ENCODE assay signal across 1 cellular context in the genomic region with DNA sequence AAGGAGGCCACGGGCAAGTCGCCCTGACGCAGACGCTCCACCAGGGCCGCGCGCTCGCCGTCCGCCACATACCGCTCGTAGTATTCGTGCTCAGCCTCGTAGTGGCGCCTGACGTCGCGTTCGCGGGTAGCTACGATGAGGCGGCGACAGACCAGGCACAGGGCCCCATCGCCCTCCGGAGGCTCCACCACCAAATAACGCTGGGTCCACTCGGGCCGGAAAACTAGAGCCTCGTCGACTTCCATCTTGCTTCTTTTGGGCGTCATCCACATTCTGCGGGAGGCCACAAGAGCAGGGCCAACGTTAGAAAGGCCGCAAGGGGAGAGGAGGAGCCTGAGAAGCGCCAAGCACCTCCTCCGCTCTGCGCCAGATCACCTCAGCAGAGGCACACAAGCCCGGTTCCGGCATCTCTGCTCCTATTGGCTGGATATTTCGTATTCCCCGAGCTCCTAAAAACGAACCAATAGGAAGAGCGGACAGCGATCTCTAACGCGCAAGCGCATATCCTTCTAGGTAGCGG.
A peak's percentile ranks its signal among the peaks of the same experiment; 100 is the strongest.
TF ChIP-seq lines count a peak whose summit lies in the region.

Gene EPM2AIP1 (minus strand): TSS at position 326 of the 520 bp plus-strand sequence. CDS start 54 bp downstream, at position 272.

TF ChIP-seq in HepG2, 621 proteins besides CTCF, POLR2A, EP300 and RAD21 (continued from another document and continues in another):
- peak; percentile 65 for TF ChIP-seq TARDBP (CRISPR knock-in tag; IDR thresholded peaks at IDR 0.05)
- no peak for TF ChIP-seq RXRA (CRISPR knock-in tag; IDR thresholded peaks at IDR 0.05)
- peak; percentile 71; the same call in 1 of the 2 replicates for TF ChIP-seq ZSCAN12 (CRISPR knock-in tag; IDR thresholded peaks at IDR 0.05)
- TF ChIP-seq HIVEP1 (CRISPR knock-in tag; IDR thresholded peaks at IDR 0.05), result no peak
- no peak; the same call in 1 of the 2 replicates for TF ChIP-seq KLF12 (CRISPR knock-in tag; IDR thresholded peaks at IDR 0.05; ENCODE audit: borderline replicate concordance)
- peak; percentile 58 for TF ChIP-seq TEAD3 (CRISPR knock-in tag; optimal IDR thresholded peaks at IDR 0.05; ENCODE audit: borderline replicate concordance)
- TF ChIP-seq ZNF619 (CRISPR knock-in tag; IDR thresholded peaks at IDR 0.05), result no peak
- no peak for TF ChIP-seq PATZ1 (CRISPR knock-in tag; IDR thresholded peaks at IDR 0.05)
- TF ChIP-seq ZBTB7B (CRISPR knock-in tag; IDR thresholded peaks at IDR 0.05), result peak; percentile 24; the same call in 1 of the 2 replicates
- TF ChIP-seq JUN (CRISPR knock-in tag; IDR thresholded peaks at IDR 0.05), result no peak
- TF ChIP-seq POGZ (CRISPR knock-in tag; IDR thresholded peaks at IDR 0.05), result no peak
- TF ChIP-seq BCLAF1 (IDR thresholded peaks at IDR 0.05), result no peak
- peak; percentile 91 for TF ChIP-seq ZNF30 (CRISPR knock-in tag; IDR thresholded peaks at IDR 0.05)
- 0 out of 2 replicates have a peak, but pooled peaks have one; percentile 45 for TF ChIP-seq ZNF557 (CRISPR knock-in tag; IDR thresholded peaks at IDR 0.05)
- TF ChIP-seq, protein P1, sequence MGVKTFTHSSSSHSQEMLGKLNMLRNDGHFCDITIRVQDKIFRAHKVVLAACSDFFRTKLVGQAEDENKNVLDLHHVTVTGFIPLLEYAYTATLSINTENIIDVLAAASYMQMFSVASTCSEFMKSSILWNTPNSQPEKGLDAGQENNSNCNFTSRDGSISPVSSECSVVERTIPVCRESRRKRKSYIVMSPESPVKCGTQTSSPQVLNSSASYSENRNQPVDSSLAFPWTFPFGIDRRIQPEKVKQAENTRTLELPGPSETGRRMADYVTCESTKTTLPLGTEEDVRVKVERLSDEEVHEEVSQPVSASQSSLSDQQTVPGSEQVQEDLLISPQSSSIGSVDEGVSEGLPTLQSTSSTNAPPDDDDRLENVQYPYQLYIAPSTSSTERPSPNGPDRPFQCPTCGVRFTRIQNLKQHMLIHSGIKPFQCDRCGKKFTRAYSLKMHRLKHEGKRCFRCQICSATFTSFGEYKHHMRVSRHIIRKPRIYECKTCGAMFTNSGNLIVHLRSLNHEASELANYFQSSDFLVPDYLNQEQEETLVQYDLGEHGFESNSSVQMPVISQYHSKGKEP (CRISPR knock-in tag; IDR thresholded peaks at IDR 0.05), result 0 out of 2 replicates have a peak, but pooled peaks have one; percentile 45
- no peak for TF ChIP-seq ZNF549 (CRISPR knock-in tag; IDR thresholded peaks at IDR 0.05)
- TF ChIP-seq GFI1 (CRISPR knock-in tag; IDR thresholded peaks at IDR 0.05; ENCODE audit: borderline replicate concordance), result 0 out of 2 replicates have a peak, but pooled peaks have one; percentile 44
- TF ChIP-seq, protein P2, sequence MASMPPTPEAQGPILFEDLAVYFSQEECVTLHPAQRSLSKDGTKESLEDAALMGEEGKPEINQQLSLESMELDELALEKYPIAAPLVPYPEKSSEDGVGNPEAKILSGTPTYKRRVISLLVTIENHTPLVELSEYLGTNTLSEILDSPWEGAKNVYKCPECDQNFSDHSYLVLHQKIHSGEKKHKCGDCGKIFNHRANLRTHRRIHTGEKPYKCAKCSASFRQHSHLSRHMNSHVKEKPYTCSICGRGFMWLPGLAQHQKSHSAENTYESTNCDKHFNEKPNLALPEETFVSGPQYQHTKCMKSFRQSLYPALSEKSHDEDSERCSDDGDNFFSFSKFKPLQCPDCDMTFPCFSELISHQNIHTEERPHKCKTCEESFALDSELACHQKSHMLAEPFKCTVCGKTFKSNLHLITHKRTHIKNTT (CRISPR knock-in tag; IDR thresholded peaks at IDR 0.05), result no peak
- peak; percentile 70 for TF ChIP-seq XRCC5 (optimal IDR thresholded peaks at IDR 0.05; ENCODE audit: low read length)
- TF ChIP-seq, protein P3, sequence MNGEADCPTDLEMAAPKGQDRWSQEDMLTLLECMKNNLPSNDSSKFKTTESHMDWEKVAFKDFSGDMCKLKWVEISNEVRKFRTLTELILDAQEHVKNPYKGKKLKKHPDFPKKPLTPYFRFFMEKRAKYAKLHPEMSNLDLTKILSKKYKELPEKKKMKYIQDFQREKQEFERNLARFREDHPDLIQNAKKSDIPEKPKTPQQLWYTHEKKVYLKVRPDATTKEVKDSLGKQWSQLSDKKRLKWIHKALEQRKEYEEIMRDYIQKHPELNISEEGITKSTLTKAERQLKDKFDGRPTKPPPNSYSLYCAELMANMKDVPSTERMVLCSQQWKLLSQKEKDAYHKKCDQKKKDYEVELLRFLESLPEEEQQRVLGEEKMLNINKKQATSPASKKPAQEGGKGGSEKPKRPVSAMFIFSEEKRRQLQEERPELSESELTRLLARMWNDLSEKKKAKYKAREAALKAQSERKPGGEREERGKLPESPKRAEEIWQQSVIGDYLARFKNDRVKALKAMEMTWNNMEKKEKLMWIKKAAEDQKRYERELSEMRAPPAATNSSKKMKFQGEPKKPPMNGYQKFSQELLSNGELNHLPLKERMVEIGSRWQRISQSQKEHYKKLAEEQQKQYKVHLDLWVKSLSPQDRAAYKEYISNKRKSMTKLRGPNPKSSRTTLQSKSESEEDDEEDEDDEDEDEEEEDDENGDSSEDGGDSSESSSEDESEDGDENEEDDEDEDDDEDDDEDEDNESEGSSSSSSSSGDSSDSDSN (CRISPR knock-in tag; IDR thresholded peaks at IDR 0.05), result peak; percentile 94
- no peak for TF ChIP-seq NR3C1 (CRISPR knock-in tag; IDR thresholded peaks at IDR 0.05)
- TF ChIP-seq, protein P4, sequence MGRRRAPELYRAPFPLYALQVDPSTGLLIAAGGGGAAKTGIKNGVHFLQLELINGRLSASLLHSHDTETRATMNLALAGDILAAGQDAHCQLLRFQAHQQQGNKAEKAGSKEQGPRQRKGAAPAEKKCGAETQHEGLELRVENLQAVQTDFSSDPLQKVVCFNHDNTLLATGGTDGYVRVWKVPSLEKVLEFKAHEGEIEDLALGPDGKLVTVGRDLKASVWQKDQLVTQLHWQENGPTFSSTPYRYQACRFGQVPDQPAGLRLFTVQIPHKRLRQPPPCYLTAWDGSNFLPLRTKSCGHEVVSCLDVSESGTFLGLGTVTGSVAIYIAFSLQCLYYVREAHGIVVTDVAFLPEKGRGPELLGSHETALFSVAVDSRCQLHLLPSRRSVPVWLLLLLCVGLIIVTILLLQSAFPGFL (CRISPR knock-in tag; IDR thresholded peaks at IDR 0.05), result no peak
- TF ChIP-seq, protein P5, sequence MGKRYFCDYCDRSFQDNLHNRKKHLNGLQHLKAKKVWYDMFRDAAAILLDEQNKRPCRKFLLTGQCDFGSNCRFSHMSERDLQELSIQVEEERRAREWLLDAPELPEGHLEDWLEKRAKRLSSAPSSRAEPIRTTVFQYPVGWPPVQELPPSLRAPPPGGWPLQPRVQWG (CRISPR knock-in tag; IDR thresholded peaks at IDR 0.05; ENCODE audit: borderline replicate concordance, low read depth), result peak; percentile 41; the same call in 1 of the 2 replicates
- TF ChIP-seq PLSCR1 (CRISPR knock-in tag; IDR thresholded peaks at IDR 0.05; ENCODE audit: borderline replicate concordance), result no peak
- no peak for TF ChIP-seq ZNF101 (CRISPR knock-in tag; IDR thresholded peaks at IDR 0.05; ENCODE audit: borderline replicate concordance, low read depth)
- TF ChIP-seq TCF7L2 (IDR thresholded peaks at IDR 0.05; ENCODE audit: low read depth, low read length), result no peak
- TF ChIP-seq, protein P6, sequence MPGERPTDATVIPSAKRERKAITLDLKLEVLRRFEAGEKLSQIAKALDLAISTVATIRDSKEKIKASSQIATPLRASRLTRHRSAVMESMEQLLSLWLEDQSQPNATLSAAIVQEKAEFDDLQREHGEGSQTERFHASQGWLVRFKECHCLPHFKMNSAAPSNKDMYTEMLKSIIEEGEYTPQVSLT (CRISPR knock-in tag; IDR thresholded peaks at IDR 0.05; ENCODE audit: borderline replicate concordance, low read depth), result no peak
- TF ChIP-seq ZC3H4 (CRISPR knock-in tag; IDR thresholded peaks at IDR 0.05; ENCODE audit: borderline replicate concordance), result 0 out of 2 replicates have a peak, but pooled peaks have one; percentile 56
- peak; percentile 67; the same call in 1 of the 2 replicates for TF ChIP-seq STAT5B (CRISPR knock-in tag; IDR thresholded peaks at IDR 0.05)
- 0 out of 2 replicates have a peak, but pooled peaks have one; percentile 20 for TF ChIP-seq NCOA2 (CRISPR knock-in tag; IDR thresholded peaks at IDR 0.05)
- TF ChIP-seq GMEB1 (CRISPR knock-in tag; IDR thresholded peaks at IDR 0.05; ENCODE audit: borderline replicate concordance), result peak; percentile 54; the same call in 1 of the 2 replicates
- TF ChIP-seq ZNF737 (CRISPR knock-in tag; IDR thresholded peaks at IDR 0.05; ENCODE audit: borderline replicate concordance), result peak; percentile 95; the same call in 1 of the 2 replicates
- no peak for TF ChIP-seq GABPA (IDR thresholded peaks at IDR 0.05; ENCODE audit: low read depth, low read length)
- no peak for TF ChIP-seq GABPA (CRISPR knock-in tag; IDR thresholded peaks at IDR 0.05; ENCODE audit: low read depth)
- peak; percentile 93; the same call in 1 of the 2 replicates for TF ChIP-seq HES4 (CRISPR knock-in tag; IDR thresholded peaks at IDR 0.05; ENCODE audit: borderline replicate concordance)
- peak; percentile 51; the same call in 1 of the 2 replicates for TF ChIP-seq ARID4A (CRISPR knock-in tag; IDR thresholded peaks at IDR 0.05; ENCODE audit: borderline replicate concordance)
- peak; percentile 65; the same call in 1 of the 2 replicates for TF ChIP-seq GTF2F1 (IDR thresholded peaks at IDR 0.05; ENCODE audit: low read length)
- no peak for TF ChIP-seq NCOA5 (CRISPR knock-in tag; IDR thresholded peaks at IDR 0.05)
